Comparison of ENCODE assay signal across 16 cellular contexts in the genomic region with DNA sequence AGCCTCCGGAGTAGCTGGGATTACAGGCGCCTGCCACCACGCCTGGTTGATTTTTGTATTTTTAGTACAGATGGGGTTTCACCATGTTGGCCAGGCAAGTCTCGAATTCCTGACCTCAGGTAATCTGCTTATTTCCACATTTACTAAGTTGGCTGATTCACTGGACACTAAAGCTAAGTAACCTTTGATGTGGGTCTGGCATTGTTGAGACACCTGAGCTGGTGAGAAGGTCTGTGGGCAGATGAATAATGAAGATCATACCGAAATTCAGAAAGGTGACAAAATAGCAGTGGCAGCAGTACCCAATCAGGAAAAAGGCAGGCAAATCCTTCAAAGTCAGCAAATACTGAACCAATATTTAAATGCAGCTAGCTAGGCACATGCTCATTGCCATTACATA.
DNase-seq lines count a peak whose midpoint lies in the region; ATAC-seq and TF ChIP-seq lines count a peak whose summit lies in the region.
"Had no signal": no experiment of that assay in that cellular context is flagged by ENCODE, and none has a peak within 500 bp of the region (broad histone marks: within the 10 kb centered on the region; RNA-seq: fewer than 3 reads in every experiment).

No MANE protein-coding gene starts in this region.

- CTCF ChIA-PET in HCT116 (lab: Charles Lee): no interaction called here
- CTCF ChIA-PET in mammary epithelial cell (lab: Charles Lee; ENCODE audit: low non-redundant PET): interaction anchor here (0.6 kb wide), 1 partner anchor 29 kb away, joined by 3 read pairs; no protein-coding TSS in a partner anchor

- dilution Hi-C loops in mammary epithelial cell (cut with HindIII; ENCODE audit: low sequenced_read_pairs): no loop called here

- H4K20me1 ChIP-seq in HCT116 (ENCODE audit: insufficient read depth) (no peaks in the 10 kb centered on the region), MM.1S (ENCODE audit: insufficient read depth, low read length) (no peaks in the 10 kb centered on the region), mammary epithelial cell (ENCODE audit: insufficient read depth, low read length) (no peaks in the 10 kb centered on the region)

- TF ChIP-seq RAD21 in HCT116 (IDR thresholded peaks at IDR 0.05; ENCODE audit: low read depth): no peak

- H3K36me3 ChIP-seq in HCT116 (ENCODE audit: control insufficient read depth in 1 of 2, insufficient read depth in 2 of 2, low read length in 2 of 2) (no peaks in the 10 kb centered on the region), MM.1S (replicated peaks; ENCODE audit: insufficient read depth, low read length) (no peaks in the 10 kb centered on the region), mammary epithelial cell (ENCODE audit: insufficient read depth, low read length) (no peaks in the 10 kb centered on the region), psoas muscle (ENCODE audit: insufficient read depth in 1 of 2, low read depth in 1 of 2) (no peaks in the 10 kb centered on the region)
- H3K36me3 ChIP-seq: BE2C had no signal

- BruUV-seq in HCT116 (replicated peaks; lab: Mats Ljungman, UMichigan): no TSS peak
- no TSS peak for BruUV-seq in mammary epithelial cell (replicated peaks; lab: Mats Ljungman, UMichigan)

- H3K27me3 ChIP-seq in HCT116 (ENCODE audit: insufficient read depth, low read length) (no peaks in the 10 kb centered on the region), MM.1S (replicated peaks; ENCODE audit: insufficient read depth, low read length) (no peaks in the 10 kb centered on the region), mammary epithelial cell (ENCODE audit: insufficient read depth, low read length) (no peaks in the 10 kb centered on the region), psoas muscle (ENCODE audit: insufficient read depth in 3 of 3, low read length in 2 of 3) (no peaks in the 10 kb centered on the region)
- H3K27me3 ChIP-seq: BE2C had no signal

- no peak overlapping the region for H3K4me2 ChIP-seq in HCT116 (ENCODE audit: low read length)
- no peak overlapping the region for H3K4me2 ChIP-seq in MM.1S (ENCODE audit: low read depth, low read length)
- H3K4me2 ChIP-seq in mammary epithelial cell (ENCODE audit: insufficient read depth, low read depth, low read length): no peak overlapping the region

- RAD21 ChIA-PET in HCT116 (lab: Charles Lee; ENCODE audit: low non-redundant PET in 1 of 2, low total read pairs in 2 of 2, uncharacterized antibody in 2 of 2, unreplicated experiment in 2 of 2): no interaction called here

- no peaks in the 10 kb centered on the region for H3K9me2 ChIP-seq in HCT116 (ENCODE audit: insufficient read depth)
- H3K9me2 ChIP-seq in MM.1S (replicated peaks; ENCODE audit: insufficient read depth, low read length): no peaks in the 10 kb centered on the region

- in situ Hi-C loops in mammary epithelial cell (cut with MboI; ENCODE audit: low sequenced_read_pairs in 2 of 2): no loop called here

- no peak overlapping the region for H3K27ac ChIP-seq in HCT116 (ENCODE audit: low read depth, low read length)
- H3K27ac ChIP-seq in MM.1S (ENCODE audit: low read length): peak overlapping the region; percentile 39; the same call in 1 of the 2 replicates
- no peak overlapping the region for H3K27ac ChIP-seq in mammary epithelial cell (ENCODE audit: insufficient read depth, low read depth, low read length)
- H3K27ac ChIP-seq in psoas muscle: peak overlapping the region; percentile 60

- TF ChIP-seq CTCF in HCT116 (IDR thresholded peaks at IDR 0.05 in 2 of 3, conservative IDR thresholded peaks at IDR 0.05 in 1 of 3; ENCODE audit: borderline replicate concordance in 1 of 3, insufficient read depth in 1 of 3, low read depth in 2 of 3, low read length in 2 of 3): no peak
- TF ChIP-seq CTCF in MM.1S (IDR thresholded peaks at IDR 0.05; ENCODE audit: low read length): no peak
- no peak for TF ChIP-seq CTCF in mammary epithelial cell (conservative IDR thresholded peaks at IDR 0.05 in 1 of 2, IDR thresholded peaks at IDR 0.05 in 1 of 2; ENCODE audit: extremely low read depth in 1 of 2, insufficient read depth in 1 of 2, low read depth in 1 of 2, low read length in 2 of 2)
- TF ChIP-seq CTCF in psoas muscle (IDR thresholded peaks at IDR 0.05): no peak

- TF ChIP-seq POLR2A in HCT116 (IDR thresholded peaks at IDR 0.05; ENCODE audit: borderline replicate concordance, extremely low read depth, insufficient read depth, insufficient read length): no peak

- H3K9me3 ChIP-seq in HCT116 (ENCODE audit: control insufficient read depth in 1 of 2, insufficient read depth in 1 of 2, low read depth in 1 of 2, low read length in 2 of 2) (no peaks in the 10 kb centered on the region), MM.1S (replicated peaks; ENCODE audit: insufficient read depth, low read length) (no peaks in the 10 kb centered on the region), mammary epithelial cell (replicated peaks; ENCODE audit: insufficient read depth, low read length) (no peaks in the 10 kb centered on the region), psoas muscle (no peaks in the 10 kb centered on the region)
- H3K9me3 ChIP-seq: BE2C had no signal

- intact Hi-C loops in HCT116 (cut with micrococcal nuclease) (no loop called here), mammary epithelial cell (cut with micrococcal nuclease) (no loop called here), psoas muscle (cut with DNase I) (no loop called here)

- H3K4me3 ChIP-seq in HCT116 (replicated peaks in 1 of 2; ENCODE audit: low read depth in 1 of 2, low read length in 2 of 2) (no peak overlapping the region), MM.1S (ENCODE audit: low read length) (no peak overlapping the region), mammary epithelial cell (replicated peaks in 1 of 3; ENCODE audit: insufficient read depth in 1 of 3, low read depth in 2 of 3, low read length in 3 of 3) (no peak overlapping the region), psoas muscle (no peak overlapping the region)
- H3K4me3 ChIP-seq: K562 had no signal

- no peaks in the 10 kb centered on the region for H3K79me2 ChIP-seq in HCT116 (ENCODE audit: insufficient read depth, low read length)
- no peaks in the 10 kb centered on the region for H3K79me2 ChIP-seq in MM.1S (ENCODE audit: low read length)
- no peaks in the 10 kb centered on the region for H3K79me2 ChIP-seq in mammary epithelial cell (ENCODE audit: insufficient read depth, low read length)

- H3F3A ChIP-seq in MM.1S (ENCODE audit: insufficient read depth, low read length): peaks cover 19% of the 10 kb centered on the region

- H2AFZ ChIP-seq in HCT116 (ENCODE audit: low read depth, low read length, poor library complexity, severe bottlenecking): no peak overlapping the region
- no peak overlapping the region for H2AFZ ChIP-seq in MM.1S (ENCODE audit: low read length)
- H2AFZ ChIP-seq in mammary epithelial cell (ENCODE audit: low read depth, low read length): no peak overlapping the region

- H3K9ac ChIP-seq in HCT116 (ENCODE audit: low read length) (no peak overlapping the region), MM.1S (ENCODE audit: low read length) (no peak overlapping the region), mammary epithelial cell (ENCODE audit: insufficient read depth, low read length) (no peak overlapping the region)

- POLR2A ChIA-PET in HCT116 (lab: Charles Lee): no interaction called here

- ATAC-seq in HCT116: 0 out of 2 replicates have a peak, but pooled peaks have one; percentile 17
- ATAC-seq in psoas muscle: peak in 3 of 4 donors; percentile 36 to 80 (median 54)
- no peak for ATAC-seq in SK-N-SH treated with all-trans-retinoic acid at 6 μM for 48 hours
- ATAC-seq in GM19463 (IDR thresholded peaks at IDR 0.05; ENCODE audit: unreplicated experiment): no peak
- ATAC-seq: K562 had no signal

- H3K4me1 ChIP-seq in HCT116 (ENCODE audit: control insufficient read depth in 1 of 2, insufficient read depth in 2 of 2, low read length in 2 of 2): peaks cover 0 to 6% of the 10 kb centered on the region in 2 experiments; a peak in 1 of 4 replicates
- peaks cover 18% of the 10 kb centered on the region for H3K4me1 ChIP-seq in MM.1S (ENCODE audit: low read length)
- H3K4me1 ChIP-seq in mammary epithelial cell (ENCODE audit: insufficient read depth, low read length): no peaks in the 10 kb centered on the region
- peaks cover 5% of the 10 kb centered on the region for H3K4me1 ChIP-seq in psoas muscle
- H3K4me1 ChIP-seq: BE2C had no signal

- DNase-seq in HCT116 (ENCODE audit: low read depth, low spot score) (no peak), MM.1S (peak; percentile 82), mammary epithelial cell (peak; percentile 65), psoas muscle (no peak)
- no peak for DNase-seq in activated CD4-positive, alpha-beta T cell treated with anti-CD3 and anti-CD28 coated beads for 1 hour
- DNase-seq: ACHN; BE2C; CD4-positive, CD25-positive, alpha-beta regulatory T cell; CD8-positive, alpha-beta memory T cell; COR-L47; DMS53; DND-41; H9 had no signal

- 48% methylated on average over 5 of the region's 5 CpGs for WGBS in mammary epithelial cell (ENCODE audit: low coverage, missing lambda C conversion rate)
- 26 to 40% (median 36%) methylated on average over 5 of the region's 5 CpGs for WGBS in psoas muscle, 3 donors

TF ChIP-seq in HCT116, 20 proteins besides CTCF, POLR2A, EP300 and RAD21:
- TF ChIP-seq JUND (IDR thresholded peaks at IDR 0.05): peak; percentile 49
- TF ChIP-seq CBX3 (IDR thresholded peaks at IDR 0.05; ENCODE audit: low read depth): no peak
- no peak for TF ChIP-seq YY1 (IDR thresholded peaks at IDR 0.05; ENCODE audit: extremely low read depth, insufficient replicate concordance, low read depth, low read length)
- no peak for TF ChIP-seq FOSL1 (IDR thresholded peaks at IDR 0.05; ENCODE audit: low read depth)
- no peak for TF ChIP-seq CEBPB (IDR thresholded peaks at IDR 0.05; ENCODE audit: low read depth)
- TF ChIP-seq EZH2phosphoT487 (IDR thresholded peaks at IDR 0.05; ENCODE audit: borderline replicate concordance): no peak
- TF ChIP-seq SP1 (IDR thresholded peaks at IDR 0.05; ENCODE audit: low read depth): no peak
TF ChIP-seq in HCT116: peak in this region for 1.

TF ChIP-seq in SK-N-SH treated with all-trans-retinoic acid at 6 μM for 48 hours, 23 proteins besides CTCF, POLR2A, EP300 and RAD21 (continues in another document):
- TF ChIP-seq, protein P1, sequence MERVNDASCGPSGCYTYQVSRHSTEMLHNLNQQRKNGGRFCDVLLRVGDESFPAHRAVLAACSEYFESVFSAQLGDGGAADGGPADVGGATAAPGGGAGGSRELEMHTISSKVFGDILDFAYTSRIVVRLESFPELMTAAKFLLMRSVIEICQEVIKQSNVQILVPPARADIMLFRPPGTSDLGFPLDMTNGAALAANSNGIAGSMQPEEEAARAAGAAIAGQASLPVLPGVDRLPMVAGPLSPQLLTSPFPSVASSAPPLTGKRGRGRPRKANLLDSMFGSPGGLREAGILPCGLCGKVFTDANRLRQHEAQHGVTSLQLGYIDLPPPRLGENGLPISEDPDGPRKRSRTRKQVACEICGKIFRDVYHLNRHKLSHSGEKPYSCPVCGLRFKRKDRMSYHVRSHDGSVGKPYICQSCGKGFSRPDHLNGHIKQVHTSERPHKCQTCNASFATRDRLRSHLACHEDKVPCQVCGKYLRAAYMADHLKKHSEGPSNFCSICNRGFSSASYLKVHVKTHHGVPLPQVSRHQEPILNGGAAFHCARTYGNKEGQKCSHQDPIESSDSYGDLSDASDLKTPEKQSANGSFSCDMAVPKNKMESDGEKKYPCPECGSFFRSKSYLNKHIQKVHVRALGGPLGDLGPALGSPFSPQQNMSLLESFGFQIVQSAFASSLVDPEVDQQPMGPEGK (CRISPR knock-in tag; IDR thresholded peaks at IDR 0.05; ENCODE audit: borderline replicate concordance): no peak
- no peak for TF ChIP-seq OSR1 (CRISPR knock-in tag; IDR thresholded peaks at IDR 0.05)

Comparison
In these comparisons a context has a peak if more than half of its experiments do, and no peak if none do; other contexts are left out.
1. ATAC-seq: peak in HCT116 (single experiment) and psoas muscle (3 of 4); none in SK-N-SH treated with all-trans-retinoic acid at 6 μM for 48 hours (single experiment) and GM19463 (single experiment).
2. DNase-seq: peak in MM.1S (single experiment) and mammary epithelial cell (single experiment); none in HCT116 (single experiment), psoas muscle (0 of 2) and activated CD4-positive, alpha-beta T cell treated with anti-CD3 and anti-CD28 coated beads for 1 hour (single experiment).
3. H3K27ac ChIP-seq: peak in MM.1S (single experiment) and psoas muscle (single experiment); none in HCT116 (single experiment) and mammary epithelial cell (single experiment).